In the genomic region with DNA sequence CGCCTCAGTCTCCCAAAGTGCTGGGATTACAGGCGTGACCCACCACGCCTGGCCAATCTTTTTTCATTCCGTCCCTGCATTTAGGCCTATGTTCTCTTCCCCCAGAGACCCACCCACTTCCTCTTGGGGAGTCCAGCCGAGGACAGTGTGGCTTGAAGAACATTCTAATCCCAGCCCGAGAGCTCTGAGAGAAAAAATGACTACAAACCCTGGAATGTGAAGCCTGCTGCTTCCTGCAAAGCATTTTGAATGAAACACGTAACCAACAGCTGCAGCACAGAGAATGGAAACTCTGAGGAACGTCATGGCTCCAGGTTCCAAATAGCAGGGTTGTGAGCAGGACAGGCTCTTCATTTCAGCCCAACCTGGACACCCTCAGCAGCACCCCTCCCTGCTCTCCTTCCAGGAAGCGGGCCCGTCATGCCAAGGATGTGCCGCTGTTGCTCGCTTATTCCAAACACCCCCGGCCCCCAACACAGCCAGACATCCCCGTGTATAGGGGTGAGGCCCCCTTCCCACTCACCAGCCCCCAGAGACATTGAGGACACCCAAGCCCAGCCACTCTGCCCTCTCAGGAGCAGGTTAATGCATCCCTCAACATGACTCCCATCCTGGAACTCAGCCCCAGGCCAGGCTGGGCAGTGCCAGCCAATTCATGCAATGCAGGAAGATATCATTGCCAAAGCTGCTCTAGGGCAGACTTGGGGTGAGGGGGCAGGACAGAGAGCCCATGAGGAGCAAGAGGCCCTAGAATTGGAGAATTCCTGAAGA, we compare ENCODE assay signal across 9 cellular contexts.
DNase-seq lines count a peak whose midpoint lies in the region; ATAC-seq, FAIRE-seq and TF ChIP-seq lines count a peak whose summit lies in the region.
"Had no signal": no experiment of that assay in that cellular context is flagged by ENCODE, and none has a peak within 500 bp of the region (broad histone marks: within the 10 kb centered on the region; RNA-seq: fewer than 3 reads in every experiment).

No MANE protein-coding gene starts in this region.

- intact Hi-C loops in sciatic nerve (cut with DNase I) = no loop called here
- intact Hi-C loops in activated CD4-positive, alpha-beta T cell treated with anti-CD3 and anti-CD28 coated beads, Interleukin-2, amount 10 ng/mL, durations not matched to agents 24 days and 14 days (cut with micrococcal nuclease) = no loop called here
- intact Hi-C loops in CD4-positive, alpha-beta T cell (cut with DNase I, micrococcal nuclease) = no loop called here

- H3K4me1 Mint-ChIP-seq in astrocyte (ENCODE audit: low read depth, unreplicated experiment) = peaks cover 67% of the 10 kb centered on the region
- H3K4me1 Mint-ChIP-seq in activated CD4-positive, alpha-beta T cell treated with anti-CD3 and anti-CD28 coated beads, Interleukin-2, amount 10 ng/mL, durations not matched to agents 24 days and 14 days = peaks cover 2% of the 10 kb centered on the region
- H3K4me1 Mint-ChIP-seq in CD4-positive, alpha-beta T cell (ENCODE audit: low read depth) = peaks cover 18% of the 10 kb centered on the region

- no peaks in the 10 kb centered on the region for H3K27me3 ChIP-seq in astrocyte (ENCODE audit: insufficient read depth, low read length)
- H3K27me3 ChIP-seq in right atrium auricular region = no peaks in the 10 kb centered on the region
- no peaks in the 10 kb centered on the region for H3K27me3 ChIP-seq in CD4-positive, alpha-beta T cell (ENCODE audit: control insufficient read depth, insufficient read depth, low read length)

- no peaks in the 10 kb centered on the region for H3K27me3 Mint-ChIP-seq in astrocyte (ENCODE audit: low read depth, unreplicated experiment)
- no peaks in the 10 kb centered on the region for H3K27me3 Mint-ChIP-seq in activated CD4-positive, alpha-beta T cell treated with anti-CD3 and anti-CD28 coated beads, Interleukin-2, amount 10 ng/mL, durations not matched to agents 24 days and 14 days
- H3K27me3 Mint-ChIP-seq in CD4-positive, alpha-beta T cell = no peaks in the 10 kb centered on the region

- CTCF ChIA-PET in CD4-positive, alpha-beta T cell (lab: Charles Lee) = no interaction called here

- H3K9ac ChIP-seq in astrocyte (ENCODE audit: low read length) = peak overlapping the region; percentile 74

- DNase-seq in ELF-1 (ENCODE audit: low read depth, low spot score) (peak; percentile 85), astrocyte (ENCODE audit: low read depth) (peak; percentile 100), right atrium auricular region (ENCODE audit: low spot score) (peak; percentile 93), sciatic nerve (ENCODE audit: low spot score) (no peak), hippocampal formation (lab: John Stamatoyannopoulos, UW) (no peak)
- no peak for DNase-seq in activated CD4-positive, alpha-beta T cell treated with anti-CD3 and anti-CD28 coated beads, Interleukin-2, amount 10 ng/mL, durations not matched to agents 24 days and 14 days
- no peak for DNase-seq in CD4-positive, alpha-beta T cell

- H3K9me3 Mint-ChIP-seq in astrocyte (ENCODE audit: unreplicated experiment) = peaks cover 10% of the 10 kb centered on the region
- peaks cover 5% of the 10 kb centered on the region for H3K9me3 Mint-ChIP-seq in activated CD4-positive, alpha-beta T cell treated with anti-CD3 and anti-CD28 coated beads, Interleukin-2, amount 10 ng/mL, durations not matched to agents 24 days and 14 days
- H3K9me3 Mint-ChIP-seq in CD4-positive, alpha-beta T cell = peaks cover 3% of the 10 kb centered on the region

- peaks cover 7% of the 10 kb centered on the region for H3K9me3 ChIP-seq in astrocyte (ENCODE audit: insufficient read depth, low read depth, low read length)
- peaks cover 0 to 12% of the 10 kb centered on the region in 2 donors for H3K9me3 ChIP-seq in right atrium auricular region
- peaks cover 5% of the 10 kb centered on the region for H3K9me3 ChIP-seq in CD4-positive, alpha-beta T cell (ENCODE audit: control insufficient read depth, low read length)

- H3K27ac ChIP-seq in astrocyte (ENCODE audit: low read depth, low read length) (peak overlapping the region; percentile 93), right atrium auricular region (peak overlapping the region; percentile 91 to 93)
- no peak overlapping the region for H3K27ac ChIP-seq in CD4-positive, alpha-beta T cell (ENCODE audit: low read depth, low read length)

- peaks cover 7% of the 10 kb centered on the region for H3K36me3 Mint-ChIP-seq in astrocyte (ENCODE audit: low read depth, unreplicated experiment)
- H3K36me3 Mint-ChIP-seq in activated CD4-positive, alpha-beta T cell treated with anti-CD3 and anti-CD28 coated beads, Interleukin-2, amount 10 ng/mL, durations not matched to agents 24 days and 14 days (ENCODE audit: low read depth) = peaks cover 9% of the 10 kb centered on the region
- H3K36me3 Mint-ChIP-seq in CD4-positive, alpha-beta T cell (ENCODE audit: low read depth) = no peaks in the 10 kb centered on the region

- H3K4me3 Mint-ChIP-seq in astrocyte (ENCODE audit: unreplicated experiment) = peak overlapping the region; percentile 37
- no peak overlapping the region for H3K4me3 Mint-ChIP-seq in activated CD4-positive, alpha-beta T cell treated with anti-CD3 and anti-CD28 coated beads, Interleukin-2, amount 10 ng/mL, durations not matched to agents 24 days and 14 days
- H3K4me3 Mint-ChIP-seq in CD4-positive, alpha-beta T cell = no peak overlapping the region

- H3K36me3 ChIP-seq in astrocyte (ENCODE audit: insufficient read depth, low read length) (no peaks in the 10 kb centered on the region), right atrium auricular region (no peaks in the 10 kb centered on the region)

- peak overlapping the region; percentile 69 for H3K4me2 ChIP-seq in astrocyte (ENCODE audit: low read length)

- no peaks in the 10 kb centered on the region for H4K20me1 ChIP-seq in astrocyte (ENCODE audit: insufficient read depth, low read length)

- H3K4me3 ChIP-seq in astrocyte (ENCODE audit: insufficient read depth, low read depth, low read length) (no peak overlapping the region), right atrium auricular region (no peak overlapping the region)

- peak; percentile 96 for FAIRE-seq in astrocyte (lab: Jason Lieb, UNC)
- FAIRE-seq: GM18507 had no signal

- H3K4me1 ChIP-seq in astrocyte (ENCODE audit: insufficient read depth, low read length) (peaks cover 65% of the 10 kb centered on the region), right atrium auricular region (peaks cover 0 to 62% of the 10 kb centered on the region in 2 donors)

- H3K79me2 ChIP-seq in astrocyte (ENCODE audit: insufficient read depth, low read length) = no peaks in the 10 kb centered on the region

- POLR2A ChIA-PET in CD4-positive, alpha-beta T cell (lab: Charles Lee) = no interaction called here

- H2AFZ ChIP-seq in astrocyte (ENCODE audit: low read depth, low read length) = peak overlapping the region; percentile 40

- ATAC-seq in sciatic nerve (peak; percentile 89), GM19455 (IDR thresholded peaks at IDR 0.05; ENCODE audit: unreplicated experiment) (no peak)
- ATAC-seq in CD4-positive, alpha-beta T cell (ENCODE audit: poor library complexity) = no peak

- H3K27ac Mint-ChIP-seq in astrocyte (ENCODE audit: unreplicated experiment) = peak overlapping the region; percentile 99
- no peak overlapping the region for H3K27ac Mint-ChIP-seq in activated CD4-positive, alpha-beta T cell treated with anti-CD3 and anti-CD28 coated beads, Interleukin-2, amount 10 ng/mL, durations not matched to agents 24 days and 14 days
- no peak overlapping the region for H3K27ac Mint-ChIP-seq in CD4-positive, alpha-beta T cell

- no peak for TF ChIP-seq CTCF in astrocyte (IDR thresholded peaks at IDR 0.05; ENCODE audit: insufficient read depth, low read depth, low read length)
- no peak for TF ChIP-seq CTCF in right atrium auricular region (IDR thresholded peaks at IDR 0.05)
- TF ChIP-seq CTCF in CD4-positive, alpha-beta T cell (IDR thresholded peaks at IDR 0.05) = no peak

Comparison
In these comparisons a context has a peak if more than half of its experiments do, and no peak if none do; other contexts are left out.
1. DNase-seq: peak in ELF-1 (single experiment), astrocyte (single experiment) and right atrium auricular region (single experiment); none in sciatic nerve (single experiment), hippocampal formation (0 of 2), activated CD4-positive, alpha-beta T cell treated with anti-CD3 and anti-CD28 coated beads, Interleukin-2, amount 10 ng/mL, durations not matched to agents 24 days and 14 days (single experiment) and CD4-positive, alpha-beta T cell (0 of 10).